1 cellular context compared by ENCODE assay signal in the genomic region with DNA sequence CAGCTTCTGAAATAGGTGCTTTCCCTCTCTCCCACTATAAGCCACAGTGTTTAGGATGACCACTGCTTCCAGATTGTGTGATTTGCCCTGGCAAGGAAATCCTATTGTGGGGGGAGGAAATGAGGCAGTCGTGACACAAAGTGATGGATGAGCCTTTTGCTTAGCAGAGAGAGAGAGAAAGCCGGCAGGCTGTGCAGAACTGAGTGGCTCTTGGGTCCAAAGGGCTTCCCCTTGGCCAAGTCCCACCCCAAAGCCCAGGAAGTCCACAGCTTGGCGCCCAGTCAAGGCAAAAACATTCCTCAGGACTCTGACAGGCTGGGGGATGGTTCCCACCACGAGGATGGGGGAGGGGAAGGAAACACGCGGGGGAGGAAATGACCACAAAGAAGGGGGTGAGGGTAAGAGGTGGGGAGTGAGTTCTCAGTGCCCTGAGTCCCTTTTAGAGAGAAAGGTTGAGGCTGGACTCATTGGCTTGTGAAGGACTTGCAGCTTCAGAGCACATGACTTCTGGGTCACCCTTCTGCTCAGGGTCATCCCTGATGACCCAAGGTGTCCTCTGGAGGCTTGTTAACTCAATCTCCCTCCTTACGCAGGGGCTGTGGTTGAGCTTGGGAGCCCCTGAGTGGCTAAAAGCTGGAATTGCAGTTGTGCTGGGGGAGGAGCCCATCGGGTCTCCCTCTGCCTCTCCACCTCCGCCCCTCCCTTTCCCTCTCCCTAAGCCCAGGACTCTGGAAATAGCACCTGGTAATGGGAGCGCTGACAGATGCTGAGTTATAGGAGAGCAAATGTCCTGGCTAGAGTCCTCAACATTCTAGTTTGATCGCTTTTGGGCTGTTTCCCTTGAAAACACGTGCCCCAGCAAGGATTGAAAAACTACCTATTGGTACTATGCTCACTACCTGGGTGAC.
A peak's percentile ranks its signal among the peaks of the same experiment; 100 is the strongest.
TF ChIP-seq lines count a peak whose summit lies in the region.

No MANE protein-coding gene starts in this region.

TF ChIP-seq in K562, 482 proteins besides CTCF, POLR2A, EP300 and RAD21 (continued from another document and continues in another):
- no peak for TF ChIP-seq ZNF609 (CRISPR knock-in tag; IDR thresholded peaks at IDR 0.05; ENCODE audit: borderline replicate concordance)
- TF ChIP-seq, protein P1, sequence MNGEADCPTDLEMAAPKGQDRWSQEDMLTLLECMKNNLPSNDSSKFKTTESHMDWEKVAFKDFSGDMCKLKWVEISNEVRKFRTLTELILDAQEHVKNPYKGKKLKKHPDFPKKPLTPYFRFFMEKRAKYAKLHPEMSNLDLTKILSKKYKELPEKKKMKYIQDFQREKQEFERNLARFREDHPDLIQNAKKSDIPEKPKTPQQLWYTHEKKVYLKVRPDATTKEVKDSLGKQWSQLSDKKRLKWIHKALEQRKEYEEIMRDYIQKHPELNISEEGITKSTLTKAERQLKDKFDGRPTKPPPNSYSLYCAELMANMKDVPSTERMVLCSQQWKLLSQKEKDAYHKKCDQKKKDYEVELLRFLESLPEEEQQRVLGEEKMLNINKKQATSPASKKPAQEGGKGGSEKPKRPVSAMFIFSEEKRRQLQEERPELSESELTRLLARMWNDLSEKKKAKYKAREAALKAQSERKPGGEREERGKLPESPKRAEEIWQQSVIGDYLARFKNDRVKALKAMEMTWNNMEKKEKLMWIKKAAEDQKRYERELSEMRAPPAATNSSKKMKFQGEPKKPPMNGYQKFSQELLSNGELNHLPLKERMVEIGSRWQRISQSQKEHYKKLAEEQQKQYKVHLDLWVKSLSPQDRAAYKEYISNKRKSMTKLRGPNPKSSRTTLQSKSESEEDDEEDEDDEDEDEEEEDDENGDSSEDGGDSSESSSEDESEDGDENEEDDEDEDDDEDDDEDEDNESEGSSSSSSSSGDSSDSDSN (IDR thresholded peaks at IDR 0.05; ENCODE audit: borderline replicate concordance in 1 of 2, low read depth in 2 of 2, low read length in 2 of 2), result no peak
- no peak for TF ChIP-seq CEBPZ (IDR thresholded peaks at IDR 0.05; ENCODE audit: borderline replicate concordance, low read depth, low read length)
- TF ChIP-seq, protein P2, sequence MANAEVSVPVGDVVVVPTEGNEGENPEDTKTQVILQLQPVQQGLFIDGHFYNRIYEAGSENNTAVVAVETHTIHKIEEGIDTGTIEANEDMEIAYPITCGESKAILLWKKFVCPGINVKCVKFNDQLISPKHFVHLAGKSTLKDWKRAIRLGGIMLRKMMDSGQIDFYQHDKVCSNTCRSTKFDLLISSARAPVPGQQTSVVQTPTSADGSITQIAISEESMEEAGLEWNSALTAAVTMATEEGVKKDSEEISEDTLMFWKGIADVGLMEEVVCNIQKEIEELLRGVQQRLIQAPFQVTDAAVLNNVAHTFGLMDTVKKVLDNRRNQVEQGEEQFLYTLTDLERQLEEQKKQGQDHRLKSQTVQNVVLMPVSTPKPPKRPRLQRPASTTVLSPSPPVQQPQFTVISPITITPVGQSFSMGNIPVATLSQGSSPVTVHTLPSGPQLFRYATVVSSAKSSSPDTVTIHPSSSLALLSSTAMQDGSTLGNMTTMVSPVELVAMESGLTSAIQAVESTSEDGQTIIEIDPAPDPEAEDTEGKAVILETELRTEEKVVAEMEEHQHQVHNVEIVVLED (CRISPR knock-in tag; IDR thresholded peaks at IDR 0.05), result no peak
- peak; percentile 91 for TF ChIP-seq VEZF1 (CRISPR knock-in tag; IDR thresholded peaks at IDR 0.05)
- TF ChIP-seq ZNF274 (IDR thresholded peaks at IDR 0.05; ENCODE audit: borderline replicate concordance, low read depth, low read length), result no peak
- TF ChIP-seq MIER1 (IDR thresholded peaks at IDR 0.05; ENCODE audit: low read depth), result no peak
- peak; percentile 41; the same call in 1 of the 2 replicates for TF ChIP-seq ZNF589 (CRISPR knock-in tag; IDR thresholded peaks at IDR 0.05; ENCODE audit: low read depth)
- no peak for TF ChIP-seq FIP1L1 (IDR thresholded peaks at IDR 0.05; ENCODE audit: low read depth, low read length, poor library complexity, severe bottlenecking)
- no peak for TF ChIP-seq ZNF407 (IDR thresholded peaks at IDR 0.05; ENCODE audit: low read depth)
- TF ChIP-seq, protein P3, sequence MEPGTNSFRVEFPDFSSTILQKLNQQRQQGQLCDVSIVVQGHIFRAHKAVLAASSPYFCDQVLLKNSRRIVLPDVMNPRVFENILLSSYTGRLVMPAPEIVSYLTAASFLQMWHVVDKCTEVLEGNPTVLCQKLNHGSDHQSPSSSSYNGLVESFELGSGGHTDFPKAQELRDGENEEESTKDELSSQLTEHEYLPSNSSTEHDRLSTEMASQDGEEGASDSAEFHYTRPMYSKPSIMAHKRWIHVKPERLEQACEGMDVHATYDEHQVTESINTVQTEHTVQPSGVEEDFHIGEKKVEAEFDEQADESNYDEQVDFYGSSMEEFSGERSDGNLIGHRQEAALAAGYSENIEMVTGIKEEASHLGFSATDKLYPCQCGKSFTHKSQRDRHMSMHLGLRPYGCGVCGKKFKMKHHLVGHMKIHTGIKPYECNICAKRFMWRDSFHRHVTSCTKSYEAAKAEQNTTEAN (CRISPR knock-in tag; IDR thresholded peaks at IDR 0.05), result no peak
- peak; percentile 62 for TF ChIP-seq RBBP5 (IDR thresholded peaks at IDR 0.05; ENCODE audit: borderline replicate concordance, insufficient read depth, low read length, poor library complexity, severe bottlenecking)
- TF ChIP-seq, protein P4, sequence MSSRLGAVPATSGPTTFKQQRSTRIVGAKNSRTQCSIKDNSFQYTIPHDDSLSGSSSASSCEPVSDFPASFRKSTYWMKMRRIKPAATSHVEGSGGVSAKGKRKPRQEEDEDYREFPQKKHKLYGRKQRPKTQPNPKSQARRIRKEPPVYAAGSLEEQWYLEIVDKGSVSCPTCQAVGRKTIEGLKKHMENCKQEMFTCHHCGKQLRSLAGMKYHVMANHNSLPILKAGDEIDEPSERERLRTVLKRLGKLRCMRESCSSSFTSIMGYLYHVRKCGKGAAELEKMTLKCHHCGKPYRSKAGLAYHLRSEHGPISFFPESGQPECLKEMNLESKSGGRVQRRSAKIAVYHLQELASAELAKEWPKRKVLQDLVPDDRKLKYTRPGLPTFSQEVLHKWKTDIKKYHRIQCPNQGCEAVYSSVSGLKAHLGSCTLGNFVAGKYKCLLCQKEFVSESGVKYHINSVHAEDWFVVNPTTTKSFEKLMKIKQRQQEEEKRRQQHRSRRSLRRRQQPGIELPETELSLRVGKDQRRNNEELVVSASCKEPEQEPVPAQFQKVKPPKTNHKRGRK (tag; IDR thresholded peaks at IDR 0.05), result no peak
